7 cellular contexts compared by ENCODE assay signal in genomic region chr1:46319301-46319700, GRCh38. TPM values are rescaled to one million over a fixed set of nuclear protein-coding genes. Genes with fewer than 3 reads are reported as not detected.
DNase-seq lines count a peak whose midpoint lies in the region; ATAC-seq and TF ChIP-seq lines count a peak whose summit lies in the region.
"Not testable (repeated sequence)": the region's sequence is repeated elsewhere in the genome, so short reads cannot be mapped to it uniquely, and the experiment has no call there.

No MANE protein-coding gene starts in this region.

- not testable (repeated sequence) for H3K4me1 ChIP-seq in HEK293 (ENCODE audit: control insufficient read depth, insufficient read depth, low read length)

- not testable (repeated sequence) for H3K4me3 Mint-ChIP-seq in activated CD4-positive, alpha-beta T cell treated with anti-CD3 and anti-CD28 coated beads, Interleukin-2, amount 10 ng/mL, durations not matched to agents 7 days and 5 days

- H3K9me3 Mint-ChIP-seq in activated CD4-positive, alpha-beta T cell treated with anti-CD3 and anti-CD28 coated beads, Interleukin-2, amount 10 ng/mL, durations not matched to agents 7 days and 5 days, result not testable (repeated sequence)

- POLR2A ChIA-PET in HEK293 (lab: Yijun Ruan, JAX); RWPE1 (lab: Yijun Ruan, JAX; ENCODE audit: low non-redundant PET): not testable (repeated sequence)
- POLR2A ChIA-PET in activated CD4-positive, alpha-beta T cell treated with anti-CD3 and anti-CD28 coated beads, Interleukin-2, amount 10 ng/mL, durations not matched to agents 7 days and 5 days (lab: Charles Lee), result interaction anchor here (0.7 kb wide), 1 partner anchor 27 kb away, joined by 3 read pairs; no protein-coding TSS in a partner anchor

- peaks cover 13% of the 10 kb centered on the region for H3K36me3 Mint-ChIP-seq in activated CD4-positive, alpha-beta T cell treated with anti-CD3 and anti-CD28 coated beads, Interleukin-2, amount 10 ng/mL, durations not matched to agents 7 days and 5 days (ENCODE audit: low read depth)

- not testable (repeated sequence) for H3K27me3 Mint-ChIP-seq in activated CD4-positive, alpha-beta T cell treated with anti-CD3 and anti-CD28 coated beads, Interleukin-2, amount 10 ng/mL, durations not matched to agents 7 days and 5 days

- peaks cover 18 to 30% of the 10 kb centered on the region in 2 experiments; a peak in 2 of 3 replicates for H3K36me3 ChIP-seq in HEK293 (ENCODE audit: control insufficient read depth in 2 of 2, insufficient read depth in 1 of 2, low read length in 2 of 2)

- peak; percentile 17 for ATAC-seq in left colon

- H3K4me1 Mint-ChIP-seq in activated CD4-positive, alpha-beta T cell treated with anti-CD3 and anti-CD28 coated beads, Interleukin-2, amount 10 ng/mL, durations not matched to agents 7 days and 5 days, result not testable (repeated sequence)

- H3K4me3 ChIP-seq in HEK293 (ENCODE audit: low read depth, low read length), result not testable (repeated sequence)

- peak; percentile 54 for DNase-seq in NCI-H82 (lab: John Stamatoyannopoulos, UW)
- DNase-seq in RWPE1 (ENCODE audit: low spot score); activated CD4-positive, alpha-beta T cell treated with anti-CD3 and anti-CD28 coated beads, Interleukin-2, amount 10 ng/mL, durations not matched to agents 7 days and 5 days; left colon: not testable (repeated sequence)
- DNase-seq in activated effector memory CD4-positive, alpha-beta T cell treated with anti-CD3 and anti-CD28 coated beads, Interleukin-2, amount 50 U/mL, for 16 hours, result peak; percentile 50
- DNase-seq in mesenteric fat pad (ENCODE audit: low spot score), result peak; percentile 51

- CTCF ChIA-PET in HEK293 (lab: Yijun Ruan, JAX), result interaction anchor here (0.7 kb wide), 1 partner anchor 14 kb away, joined by 3 read pairs; no protein-coding TSS in a partner anchor
- CTCF ChIA-PET in RWPE1 (lab: Yijun Ruan, JAX), result not testable (repeated sequence)
- CTCF ChIA-PET in activated CD4-positive, alpha-beta T cell treated with anti-CD3 and anti-CD28 coated beads, Interleukin-2, amount 10 ng/mL, durations not matched to agents 7 days and 5 days (lab: Charles Lee), result interaction anchor here (0.6 kb wide), 1 partner anchor 126 kb away, joined by 3 read pairs; no protein-coding TSS in a partner anchor

- not testable (repeated sequence) for TF ChIP-seq CTCF in HEK293 (tag by site-specific recombination; IDR thresholded peaks at IDR 0.05); RWPE1 (conservative IDR thresholded peaks at IDR 0.05; ENCODE audit: low read depth)

- not testable (repeated sequence) for H3K27ac ChIP-seq in HEK293 (ENCODE audit: extremely low read depth, low read depth, low read length)
- H3K27ac ChIP-seq in RWPE1, result 0 out of 2 replicates have a peak overlapping the region, but pooled peaks have one; percentile 5

- intact Hi-C loops in left colon (cut with DNase I, micrococcal nuclease), result not testable (repeated sequence)

- H3K9me3 ChIP-seq in HEK293 (ENCODE audit: control insufficient read depth, insufficient read depth, low read depth, low read length), result not testable (repeated sequence)

- H3K27ac Mint-ChIP-seq in activated CD4-positive, alpha-beta T cell treated with anti-CD3 and anti-CD28 coated beads, Interleukin-2, amount 10 ng/mL, durations not matched to agents 7 days and 5 days, result peak overlapping the region; percentile 46

TF ChIP-seq in HEK293, 187 proteins besides CTCF, POLR2A, EP300 and RAD21:
- peak; percentile 53; the same call in 1 of the 2 replicates for TF ChIP-seq ZNF600 (tag by site-specific recombination; IDR thresholded peaks at IDR 0.05)

RNA-seq across cellular contexts. Expression of gene UQCRH, which starts 15.8 kb away (rescaled TPM):
- total RNA-seq in activated CD4-positive, alpha-beta T cell treated with anti-CD3 and anti-CD28 coated beads, Interleukin-2, amount 10 ng/mL, durations not matched to agents 7 days and 5 days, result 100 to 1,000 TPM; 247 to 273 TPM
- total RNA-seq in left colon (100 to 1,000 TPM; 362 to 413 TPM), mesenteric fat pad (255 TPM)

RNA-seq across cellular contexts. Expression of gene LRRC41, which starts 15.9 kb away (rescaled TPM):
- 10 to 100 TPM; 37.1 to 40.6 TPM for total RNA-seq in activated CD4-positive, alpha-beta T cell treated with anti-CD3 and anti-CD28 coated beads, Interleukin-2, amount 10 ng/mL, durations not matched to agents 7 days and 5 days
- total RNA-seq in left colon (10 to 100 TPM; 46.3 to 53.6 TPM), mesenteric fat pad (70.0 TPM)

RNA-seq across cellular contexts. Expression of gene NSUN4, which starts 21.3 kb away (rescaled TPM):
- total RNA-seq in activated CD4-positive, alpha-beta T cell treated with anti-CD3 and anti-CD28 coated beads, Interleukin-2, amount 10 ng/mL, durations not matched to agents 7 days and 5 days, result 10 to 100 TPM; 22.2 to 22.3 TPM
- total RNA-seq in left colon, result 10 to 100 TPM; 16.8 to 22.1 TPM
- 28.1 TPM for total RNA-seq in mesenteric fat pad
